8 cellular contexts compared by ENCODE assay signal in the genomic region with DNA sequence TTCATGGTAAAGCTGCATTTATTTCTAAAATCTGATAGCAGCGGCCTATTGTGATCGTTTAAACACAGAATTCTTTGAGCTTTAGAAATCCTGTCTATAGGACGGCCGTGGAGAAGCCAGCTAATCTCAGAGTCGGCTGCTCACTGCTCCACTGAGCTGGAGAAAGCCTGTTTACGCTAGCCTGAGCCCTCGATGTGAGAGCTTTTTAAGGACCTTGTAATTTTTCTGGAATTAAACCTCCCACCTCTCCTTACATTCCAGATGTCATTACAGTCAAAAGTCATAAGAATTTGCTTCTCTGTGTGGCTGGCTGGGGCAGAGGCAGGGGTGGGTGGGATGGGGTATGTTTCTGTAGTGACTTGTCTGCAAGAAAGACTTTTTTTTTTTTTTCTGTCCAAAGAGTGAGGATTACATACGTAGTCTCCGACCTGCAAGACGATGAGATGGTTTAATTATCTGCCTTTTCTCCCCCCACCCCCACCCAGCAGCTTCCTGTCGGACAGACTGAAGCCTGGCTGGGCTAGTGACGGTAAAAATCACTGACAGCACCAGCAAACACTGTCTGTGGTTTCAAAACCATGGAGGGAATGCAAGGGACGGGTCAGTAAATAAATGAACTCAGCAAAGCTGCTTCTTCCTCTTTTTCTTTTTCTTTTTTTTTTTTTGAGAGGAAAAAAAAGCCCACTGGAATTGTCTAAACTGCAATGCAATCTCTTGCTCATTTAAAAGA. TPM values are rescaled to one million over a fixed set of nuclear protein-coding genes. Genes with fewer than 3 reads are reported as not detected.
DNase-seq lines count a peak whose midpoint lies in the region; ATAC-seq and TF ChIP-seq lines count a peak whose summit lies in the region.

No MANE protein-coding gene starts in this region.

- peaks cover 67% of the 10 kb centered on the region for H3F3A ChIP-seq in neural progenitor cell (ENCODE audit: low read depth)

- H3K9me3 ChIP-seq in NT2/D1 (ENCODE audit: insufficient read depth, low read length) (no peaks in the 10 kb centered on the region), neural progenitor cell (ENCODE audit: low read depth) (no peaks in the 10 kb centered on the region)

- no peak overlapping the region for H2AFZ ChIP-seq in neural progenitor cell (replicated peaks)

- H3K27me3 Mint-ChIP-seq in endothelial cell (ENCODE audit: unreplicated experiment), result peaks cover 12% of the 10 kb centered on the region
- no peaks in the 10 kb centered on the region for H3K27me3 Mint-ChIP-seq in neural progenitor cell (ENCODE audit: insufficient read depth, low read depth)

- H3K36me3 Mint-ChIP-seq in endothelial cell (ENCODE audit: low read depth, unreplicated experiment), result no peaks in the 10 kb centered on the region
- no peaks in the 10 kb centered on the region for H3K36me3 Mint-ChIP-seq in neural progenitor cell

- TF ChIP-seq CTCF in endothelial cell (IDR thresholded peaks at IDR 0.05; ENCODE audit: unreplicated experiment) (no peak), neural progenitor cell (IDR thresholded peaks at IDR 0.05) (no peak)

- H3K9ac ChIP-seq in NT2/D1 (ENCODE audit: insufficient read length, low read depth) (peak overlapping the region; percentile 26), neural progenitor cell (no peak overlapping the region)

- H3K4me1 Mint-ChIP-seq in endothelial cell (ENCODE audit: unreplicated experiment) (peaks cover 48% of the 10 kb centered on the region), neural progenitor cell (peaks cover 84% of the 10 kb centered on the region)

- H3K36me3 ChIP-seq in NT2/D1 (ENCODE audit: insufficient read depth, insufficient read length, low read length) (no peaks in the 10 kb centered on the region), neural progenitor cell (no peaks in the 10 kb centered on the region)

- no peaks in the 10 kb centered on the region for H3K79me2 ChIP-seq in neural progenitor cell (ENCODE audit: low read depth)

- H3K4me3 Mint-ChIP-seq in endothelial cell (ENCODE audit: unreplicated experiment) (peak overlapping the region; percentile 47), neural progenitor cell (peak overlapping the region; percentile 74)

- peaks cover 52% of the 10 kb centered on the region for H4K20me1 ChIP-seq in neural progenitor cell (ENCODE audit: low read depth)

- no peaks in the 10 kb centered on the region for H3K9me3 Mint-ChIP-seq in endothelial cell (ENCODE audit: unreplicated experiment)
- H3K9me3 Mint-ChIP-seq in neural progenitor cell, result no peaks in the 10 kb centered on the region

- no peaks in the 10 kb centered on the region for H3K27me3 ChIP-seq in NT2/D1 (ENCODE audit: insufficient read depth, insufficient read length)
- H3K27me3 ChIP-seq in neural progenitor cell, result no peaks in the 10 kb centered on the region

- no peak overlapping the region for H3K4me3 ChIP-seq in NT2/D1 (ENCODE audit: insufficient read length, low read depth)
- H3K4me3 ChIP-seq in neural progenitor cell, result peak overlapping the region; percentile 20

- peak overlapping the region; percentile 73 for H3K4me2 ChIP-seq in neural progenitor cell

- H3K27ac Mint-ChIP-seq in endothelial cell (ENCODE audit: unreplicated experiment) (peak overlapping the region; percentile 67), neural progenitor cell (peak overlapping the region; percentile 97)

- DNase-seq in GM03348 (ENCODE audit: low spot score) (peak; percentile 73), NT2/D1 (ENCODE audit: low read depth, low spot score) (no peak), endothelial cell (ENCODE audit: low spot score) (no peak), neural progenitor cell (ENCODE audit: low spot score) (peak; percentile 77), cerebellum (ENCODE audit: low spot score) (no peak)
- DNase-seq in effector CD4-positive, alpha-beta T cell, result no peak

- peak overlapping the region; percentile 65 for H3K27ac ChIP-seq in neural progenitor cell

- ATAC-seq in HG02840 (IDR thresholded peaks at IDR 0.05; ENCODE audit: low FRiP score, unreplicated experiment) (no peak), GM21576 (IDR thresholded peaks at IDR 0.05; ENCODE audit: unreplicated experiment) (no peak)

- peaks cover 25% of the 10 kb centered on the region for H3K4me1 ChIP-seq in NT2/D1 (ENCODE audit: insufficient read depth, insufficient read length)
- H3K4me1 ChIP-seq in neural progenitor cell, result peaks cover 66% of the 10 kb centered on the region

RNA-seq across cellular contexts. Expression of gene TRIM8, which starts 31.8 kb away (rescaled TPM):
- total RNA-seq in endothelial cell (ENCODE audit: unreplicated experiment) (219 TPM), neural progenitor cell (ENCODE audit: low replicate concordance) (31.4 and 33.8 TPM in 2 replicates), cerebellum (50.3 TPM)

RNA-seq across cellular contexts. Expression of gene ARL3, which starts 38.1 kb away (rescaled TPM):
- 9.0 TPM for total RNA-seq in endothelial cell (ENCODE audit: unreplicated experiment)
- 20.8 and 29.7 TPM in 2 replicates for total RNA-seq in neural progenitor cell (ENCODE audit: low replicate concordance)
- total RNA-seq in cerebellum, result 17.1 TPM

RNA-seq across cellular contexts. Expression of gene SFXN2, which starts 38.4 kb away (rescaled TPM):
- total RNA-seq in endothelial cell (ENCODE audit: unreplicated experiment) (6.3 TPM), neural progenitor cell (ENCODE audit: low replicate concordance) (6.4 and 15.5 TPM in 2 replicates), cerebellum (10.1 TPM)

Comparison
In these comparisons a context has a peak if more than half of its experiments do, and no peak if none do; other contexts are left out.
1. DNase-seq: peak in GM03348 (single experiment) and neural progenitor cell (single experiment); none in NT2/D1 (single experiment), endothelial cell (single experiment), effector CD4-positive, alpha-beta T cell (single experiment) and cerebellum (single experiment).